In the genomic region with DNA sequence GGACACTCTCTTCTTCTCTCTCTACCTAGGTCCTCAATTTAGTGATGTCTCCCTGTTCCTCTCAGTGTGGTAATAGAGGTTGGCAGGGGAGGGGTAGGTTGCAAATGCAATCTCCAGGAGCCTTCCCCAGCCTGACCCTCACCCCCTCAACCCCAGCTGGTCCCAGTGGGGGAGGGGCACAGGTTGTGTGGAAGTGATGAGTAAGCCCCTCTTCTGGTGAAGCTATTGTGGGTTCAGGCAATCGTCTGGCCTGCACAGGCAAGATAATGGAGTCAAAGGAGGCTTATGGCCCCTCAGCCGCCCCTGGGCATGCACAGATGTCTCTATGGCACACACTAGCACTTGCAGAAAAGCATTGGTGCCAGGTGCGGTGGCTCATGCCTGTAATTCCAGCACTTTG, we compare ENCODE assay signal across 1 cellular context.
TF ChIP-seq lines count a peak whose summit lies in the region.

No MANE protein-coding gene starts in this region.

TF ChIP-seq in H1, 55 proteins besides CTCF, POLR2A, EP300 and RAD21:
- TF ChIP-seq TBP (IDR thresholded peaks at IDR 0.05; ENCODE audit: low read depth, low read length): no peak
- TF ChIP-seq JUND (IDR thresholded peaks at IDR 0.05; ENCODE audit: low read length): no peak
- TF ChIP-seq, protein P1, sequence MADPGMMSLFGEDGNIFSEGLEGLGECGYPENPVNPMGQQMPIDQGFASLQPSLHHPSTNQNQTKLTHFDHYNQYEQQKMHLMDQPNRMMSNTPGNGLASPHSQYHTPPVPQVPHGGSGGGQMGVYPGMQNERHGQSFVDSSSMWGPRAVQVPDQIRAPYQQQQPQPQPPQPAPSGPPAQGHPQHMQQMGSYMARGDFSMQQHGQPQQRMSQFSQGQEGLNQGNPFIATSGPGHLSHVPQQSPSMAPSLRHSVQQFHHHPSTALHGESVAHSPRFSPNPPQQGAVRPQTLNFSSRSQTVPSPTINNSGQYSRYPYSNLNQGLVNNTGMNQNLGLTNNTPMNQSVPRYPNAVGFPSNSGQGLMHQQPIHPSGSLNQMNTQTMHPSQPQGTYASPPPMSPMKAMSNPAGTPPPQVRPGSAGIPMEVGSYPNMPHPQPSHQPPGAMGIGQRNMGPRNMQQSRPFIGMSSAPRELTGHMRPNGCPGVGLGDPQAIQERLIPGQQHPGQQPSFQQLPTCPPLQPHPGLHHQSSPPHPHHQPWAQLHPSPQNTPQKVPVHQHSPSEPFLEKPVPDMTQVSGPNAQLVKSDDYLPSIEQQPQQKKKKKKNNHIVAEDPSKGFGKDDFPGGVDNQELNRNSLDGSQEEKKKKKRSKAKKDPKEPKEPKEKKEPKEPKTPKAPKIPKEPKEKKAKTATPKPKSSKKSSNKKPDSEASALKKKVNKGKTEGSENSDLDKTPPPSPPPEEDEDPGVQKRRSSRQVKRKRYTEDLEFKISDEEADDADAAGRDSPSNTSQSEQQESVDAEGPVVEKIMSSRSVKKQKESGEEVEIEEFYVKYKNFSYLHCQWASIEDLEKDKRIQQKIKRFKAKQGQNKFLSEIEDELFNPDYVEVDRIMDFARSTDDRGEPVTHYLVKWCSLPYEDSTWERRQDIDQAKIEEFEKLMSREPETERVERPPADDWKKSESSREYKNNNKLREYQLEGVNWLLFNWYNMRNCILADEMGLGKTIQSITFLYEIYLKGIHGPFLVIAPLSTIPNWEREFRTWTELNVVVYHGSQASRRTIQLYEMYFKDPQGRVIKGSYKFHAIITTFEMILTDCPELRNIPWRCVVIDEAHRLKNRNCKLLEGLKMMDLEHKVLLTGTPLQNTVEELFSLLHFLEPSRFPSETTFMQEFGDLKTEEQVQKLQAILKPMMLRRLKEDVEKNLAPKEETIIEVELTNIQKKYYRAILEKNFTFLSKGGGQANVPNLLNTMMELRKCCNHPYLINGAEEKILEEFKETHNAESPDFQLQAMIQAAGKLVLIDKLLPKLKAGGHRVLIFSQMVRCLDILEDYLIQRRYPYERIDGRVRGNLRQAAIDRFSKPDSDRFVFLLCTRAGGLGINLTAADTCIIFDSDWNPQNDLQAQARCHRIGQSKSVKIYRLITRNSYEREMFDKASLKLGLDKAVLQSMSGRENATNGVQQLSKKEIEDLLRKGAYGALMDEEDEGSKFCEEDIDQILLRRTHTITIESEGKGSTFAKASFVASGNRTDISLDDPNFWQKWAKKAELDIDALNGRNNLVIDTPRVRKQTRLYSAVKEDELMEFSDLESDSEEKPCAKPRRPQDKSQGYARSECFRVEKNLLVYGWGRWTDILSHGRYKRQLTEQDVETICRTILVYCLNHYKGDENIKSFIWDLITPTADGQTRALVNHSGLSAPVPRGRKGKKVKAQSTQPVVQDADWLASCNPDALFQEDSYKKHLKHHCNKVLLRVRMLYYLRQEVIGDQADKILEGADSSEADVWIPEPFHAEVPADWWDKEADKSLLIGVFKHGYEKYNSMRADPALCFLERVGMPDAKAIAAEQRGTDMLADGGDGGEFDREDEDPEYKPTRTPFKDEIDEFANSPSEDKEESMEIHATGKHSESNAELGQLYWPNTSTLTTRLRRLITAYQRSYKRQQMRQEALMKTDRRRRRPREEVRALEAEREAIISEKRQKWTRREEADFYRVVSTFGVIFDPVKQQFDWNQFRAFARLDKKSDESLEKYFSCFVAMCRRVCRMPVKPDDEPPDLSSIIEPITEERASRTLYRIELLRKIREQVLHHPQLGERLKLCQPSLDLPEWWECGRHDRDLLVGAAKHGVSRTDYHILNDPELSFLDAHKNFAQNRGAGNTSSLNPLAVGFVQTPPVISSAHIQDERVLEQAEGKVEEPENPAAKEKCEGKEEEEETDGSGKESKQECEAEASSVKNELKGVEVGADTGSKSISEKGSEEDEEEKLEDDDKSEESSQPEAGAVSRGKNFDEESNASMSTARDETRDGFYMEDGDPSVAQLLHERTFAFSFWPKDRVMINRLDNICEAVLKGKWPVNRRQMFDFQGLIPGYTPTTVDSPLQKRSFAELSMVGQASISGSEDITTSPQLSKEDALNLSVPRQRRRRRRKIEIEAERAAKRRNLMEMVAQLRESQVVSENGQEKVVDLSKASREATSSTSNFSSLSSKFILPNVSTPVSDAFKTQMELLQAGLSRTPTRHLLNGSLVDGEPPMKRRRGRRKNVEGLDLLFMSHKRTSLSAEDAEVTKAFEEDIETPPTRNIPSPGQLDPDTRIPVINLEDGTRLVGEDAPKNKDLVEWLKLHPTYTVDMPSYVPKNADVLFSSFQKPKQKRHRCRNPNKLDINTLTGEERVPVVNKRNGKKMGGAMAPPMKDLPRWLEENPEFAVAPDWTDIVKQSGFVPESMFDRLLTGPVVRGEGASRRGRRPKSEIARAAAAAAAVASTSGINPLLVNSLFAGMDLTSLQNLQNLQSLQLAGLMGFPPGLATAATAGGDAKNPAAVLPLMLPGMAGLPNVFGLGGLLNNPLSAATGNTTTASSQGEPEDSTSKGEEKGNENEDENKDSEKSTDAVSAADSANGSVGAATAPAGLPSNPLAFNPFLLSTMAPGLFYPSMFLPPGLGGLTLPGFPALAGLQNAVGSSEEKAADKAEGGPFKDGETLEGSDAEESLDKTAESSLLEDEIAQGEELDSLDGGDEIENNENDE (IDR thresholded peaks at IDR 0.05; ENCODE audit: insufficient replicate concordance, low read length): no peak
- no peak for TF ChIP-seq SAP30 (IDR thresholded peaks at IDR 0.05; ENCODE audit: insufficient read depth, insufficient replicate concordance, low read length)
- no peak for TF ChIP-seq TAF1 (IDR thresholded peaks at IDR 0.05; ENCODE audit: low read depth, low read length)
- no peak for TF ChIP-seq ZNF274 (IDR thresholded peaks at IDR 0.05; ENCODE audit: borderline replicate concordance, extremely low read depth, low read length)
- no peak for TF ChIP-seq RBBP5 (IDR thresholded peaks at IDR 0.05; ENCODE audit: borderline replicate concordance, low read depth, low read length)
- no peak for TF ChIP-seq SIRT6 (IDR thresholded peaks at IDR 0.05; ENCODE audit: low read length)
- no peak for TF ChIP-seq TAF7 (optimal IDR thresholded peaks at IDR 0.05; ENCODE audit: borderline replicate concordance, low read depth, low read length)
- TF ChIP-seq BRCA1 (IDR thresholded peaks at IDR 0.05; ENCODE audit: low read depth, low read length): no peak
- TF ChIP-seq RXRA (IDR thresholded peaks at IDR 0.05; ENCODE audit: insufficient read depth, low read depth, low read length): no peak
- TF ChIP-seq RFX5 (IDR thresholded peaks at IDR 0.05; ENCODE audit: borderline replicate concordance, low read depth, low read length): no peak
- TF ChIP-seq SP2 (IDR thresholded peaks at IDR 0.05; ENCODE audit: low read length): no peak
- TF ChIP-seq ASH2L (IDR thresholded peaks at IDR 0.05; ENCODE audit: low read length): no peak
- no peak for TF ChIP-seq CTBP2 (IDR thresholded peaks at IDR 0.05; ENCODE audit: borderline replicate concordance, insufficient read depth, insufficient read length, low read length)
- TF ChIP-seq CREB1 (IDR thresholded peaks at IDR 0.05): no peak
- TF ChIP-seq, protein P2, sequence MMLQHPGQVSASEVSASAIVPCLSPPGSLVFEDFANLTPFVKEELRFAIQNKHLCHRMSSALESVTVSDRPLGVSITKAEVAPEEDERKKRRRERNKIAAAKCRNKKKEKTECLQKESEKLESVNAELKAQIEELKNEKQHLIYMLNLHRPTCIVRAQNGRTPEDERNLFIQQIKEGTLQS (IDR thresholded peaks at IDR 0.05; ENCODE audit: insufficient read depth, low read depth, low read length): no peak
